ENCODE assay signal across 8 cellular contexts in the genomic region with DNA sequence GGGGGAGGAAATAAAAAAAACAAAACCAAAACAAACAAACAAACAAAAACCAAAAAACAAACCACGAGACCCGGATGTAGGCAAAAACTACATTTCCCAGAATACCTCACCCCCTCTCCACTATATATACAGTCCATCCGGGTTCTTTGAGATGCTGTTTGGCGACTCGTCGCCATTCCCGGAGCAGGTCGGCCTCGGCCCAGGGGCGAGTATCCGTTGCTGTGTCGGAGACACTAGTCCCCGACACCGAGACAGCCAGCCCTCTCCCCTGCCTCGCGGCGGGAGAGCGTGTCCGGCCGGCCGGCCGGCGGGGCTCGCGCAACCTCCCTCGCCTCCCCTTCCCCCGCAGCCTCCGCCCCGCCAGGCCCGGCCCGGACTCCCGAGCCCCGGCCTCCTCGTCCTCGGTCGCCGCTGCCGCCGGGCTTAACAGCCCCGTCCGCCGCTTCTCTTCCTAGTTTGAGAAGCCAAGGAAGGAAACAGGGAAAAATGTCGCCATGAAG. TPM values are rescaled to one million over a fixed set of nuclear protein-coding genes. Genes with fewer than 3 reads are reported as not detected.
DNase-seq lines count a peak whose midpoint lies in the region; ATAC-seq and TF ChIP-seq lines count a peak whose summit lies in the region.

A gene (plus strand): TSS at position 154 of the 500 bp plus-strand sequence. CDS start 456 bp downstream, outside the sequence.

- H3K27me3 ChIP-seq in HCT116 (ENCODE audit: insufficient read depth, low read length) (no peaks in the 10 kb centered on the region), SK-N-SH (ENCODE audit: insufficient read depth) (no peaks in the 10 kb centered on the region), neutrophil (no peaks in the 10 kb centered on the region)

- intact Hi-C loops in HCT116 (cut with micrococcal nuclease): loop anchor here (10.0 kb wide), 1 partner anchor 209 kb away; a partner anchor contains a TSS

- H3K4me1 ChIP-seq in ES-I3 (ENCODE audit: insufficient read depth, low read length) (peaks cover 30% of the 10 kb centered on the region), HCT116 (ENCODE audit: control insufficient read depth in 1 of 2, insufficient read depth in 2 of 2, low read length in 2 of 2) (peaks cover 26 to 55% of the 10 kb centered on the region in 2 experiments), SK-N-SH (ENCODE audit: control insufficient read depth in 1 of 2, insufficient read depth in 2 of 2, low read depth in 1 of 2, low read length in 1 of 2) (peaks cover 25 to 36% of the 10 kb centered on the region in 2 experiments), neutrophil (ENCODE audit: control insufficient read depth in 1 of 2, insufficient read depth in 1 of 2, low read depth in 1 of 2, low read length in 1 of 2) (peaks cover 59 to 61% of the 10 kb centered on the region in 2 experiments)

- no peaks in the 10 kb centered on the region for H3K9me3 Mint-ChIP-seq in activated naive CD4-positive, alpha-beta T cell treated with anti-CD3 and anti-CD28 coated beads, Interleukin-2, amount 50 U/mL, for 24 hours

- POLR2A ChIA-PET in HCT116 (lab: Charles Lee): interaction anchor here (1.2 kb wide), 1 partner anchor 38 kb away, joined by 6 read pairs; a partner anchor contains a TSS
- POLR2A ChIA-PET in SK-N-SH (lab: Yijun Ruan, JAX): no interaction called here

- H3K27me3 Mint-ChIP-seq in activated naive CD4-positive, alpha-beta T cell treated with anti-CD3 and anti-CD28 coated beads, Interleukin-2, amount 50 U/mL, for 24 hours: no peaks in the 10 kb centered on the region

- TF ChIP-seq EP300 in SK-N-SH (IDR thresholded peaks at IDR 0.05; ENCODE audit: borderline replicate concordance in 1 of 2, low read depth in 1 of 2, low read length in 1 of 2): no peak

- RAD21 ChIA-PET in HCT116 (lab: Charles Lee; ENCODE audit: low non-redundant PET in 1 of 2, low total read pairs in 2 of 2, uncharacterized antibody in 2 of 2, unreplicated experiment in 2 of 2): no interaction called here

- under 1% methylated on average over 20 of the region's 43 CpGs for WGBS in SK-N-SH (ENCODE audit: low lambda C conversion rate)

- peak; percentile 87 for DNase-seq in HCT116 (ENCODE audit: low read depth, low spot score)
- peak; percentile 93 for DNase-seq in NB4 (ENCODE audit: low read depth)
- DNase-seq in SK-N-SH: peak; percentile 95
- DNase-seq in globus pallidus (ENCODE audit: low spot score): peak; percentile 82
- peak; percentile 94 for DNase-seq in superior temporal gyrus (ENCODE audit: extremely low spot score)

- peaks cover 48% of the 10 kb centered on the region for H3K4me1 Mint-ChIP-seq in activated naive CD4-positive, alpha-beta T cell treated with anti-CD3 and anti-CD28 coated beads, Interleukin-2, amount 50 U/mL, for 24 hours

- peaks cover 14% of the 10 kb centered on the region for H3F3A ChIP-seq in SK-N-SH (replicated peaks; ENCODE audit: insufficient read depth)

- CTCF ChIA-PET in HCT116 (lab: Charles Lee): no interaction called here
- CTCF ChIA-PET in SK-N-SH (lab: Yijun Ruan, JAX): interaction anchor here (1.4 to 1.8 kb wide), 3 partner anchors 9 to 64 kb away, joined by 4 to 5 read pairs (median 4); a partner anchor contains a TSS

- no TSS peak for BruUV-seq in HCT116 (replicated peaks; lab: Mats Ljungman, UMichigan)

- H3K79me2 ChIP-seq in HCT116 (ENCODE audit: insufficient read depth, low read length): peaks cover 51% of the 10 kb centered on the region
- H3K79me2 ChIP-seq in SK-N-SH (ENCODE audit: insufficient read depth): peaks cover 51% of the 10 kb centered on the region

- H3K4me3 ChIP-seq in HCT116 (replicated peaks in 1 of 2; ENCODE audit: low read depth in 1 of 2, low read length in 2 of 2) (peak within 1 kb of the TSS; percentile 81 to 95), NB4 (ENCODE audit: low read depth, low read length) (peak within 1 kb of the TSS; percentile 88), SK-N-SH (ENCODE audit: low read depth in 2 of 2, low read length in 1 of 2) (peak within 1 kb of the TSS; percentile 82 to 99), neutrophil (ENCODE audit: low read depth in 1 of 2, low read length in 1 of 2) (peak within 1 kb of the TSS; percentile 79 to 98)

- TF ChIP-seq CTCF in HCT116 (IDR thresholded peaks at IDR 0.05 in 2 of 3, conservative IDR thresholded peaks at IDR 0.05 in 1 of 3; ENCODE audit: borderline replicate concordance in 1 of 3, insufficient read depth in 1 of 3, low read depth in 2 of 3, low read length in 2 of 3): no peak
- TF ChIP-seq CTCF in NB4 (IDR thresholded peaks at IDR 0.05; ENCODE audit: low read depth, low read length): no peak
- no peak for TF ChIP-seq CTCF in SK-N-SH (IDR thresholded peaks at IDR 0.05)
- no peak for TF ChIP-seq CTCF in neutrophil (IDR thresholded peaks at IDR 0.05)

- H3K9ac ChIP-seq in ES-I3 (ENCODE audit: low read depth, low read length) (peak within 1 kb of the TSS; percentile 87), HCT116 (ENCODE audit: low read length) (peak within 1 kb of the TSS; percentile 95), SK-N-SH (peak within 1 kb of the TSS; percentile 91)

- H3K9me2 ChIP-seq in HCT116 (ENCODE audit: insufficient read depth) (no peaks in the 10 kb centered on the region), SK-N-SH (no peaks in the 10 kb centered on the region)

- no peak for TF ChIP-seq RAD21 in HCT116 (IDR thresholded peaks at IDR 0.05; ENCODE audit: low read depth)
- no peak for TF ChIP-seq RAD21 in SK-N-SH (IDR thresholded peaks at IDR 0.05; ENCODE audit: low read length)

- H3K4me3 Mint-ChIP-seq in activated naive CD4-positive, alpha-beta T cell treated with anti-CD3 and anti-CD28 coated beads, Interleukin-2, amount 50 U/mL, for 24 hours: peak within 1 kb of the TSS; percentile 94

- H3K36me3 ChIP-seq in ES-I3 (ENCODE audit: insufficient read depth, low read length) (no peaks in the 10 kb centered on the region; the same call in 1 of the 2 replicates), HCT116 (ENCODE audit: control insufficient read depth in 1 of 2, insufficient read depth in 2 of 2, low read length in 2 of 2) (peaks cover 4 to 13% of the 10 kb centered on the region in 2 experiments; a peak in 2 of 4 replicates), SK-N-SH (replicated peaks in 1 of 2; ENCODE audit: control insufficient read depth in 1 of 2, insufficient read depth in 2 of 2, low read length in 1 of 2) (peaks cover 0 to 8% of the 10 kb centered on the region in 2 experiments), neutrophil (peaks cover 4% of the 10 kb centered on the region)

- ATAC-seq in HCT116: peak; percentile 75

- TF ChIP-seq POLR2A in HCT116 (IDR thresholded peaks at IDR 0.05; ENCODE audit: borderline replicate concordance, extremely low read depth, insufficient read depth, insufficient read length) (peak; percentile 94), NB4 (IDR thresholded peaks at IDR 0.05; ENCODE audit: extremely low read depth, insufficient read length) (peak; percentile 96)

- peak within 1 kb of the TSS; percentile 91 for H3K27ac Mint-ChIP-seq in activated naive CD4-positive, alpha-beta T cell treated with anti-CD3 and anti-CD28 coated beads, Interleukin-2, amount 50 U/mL, for 24 hours

- peak within 1 kb of the TSS; percentile 97 for H3K4me2 ChIP-seq in HCT116 (ENCODE audit: low read length)
- peak within 1 kb of the TSS; percentile 92 for H3K4me2 ChIP-seq in SK-N-SH

- peak within 1 kb of the TSS; percentile 80 for H3K27ac ChIP-seq in HCT116 (ENCODE audit: low read depth, low read length)
- H3K27ac ChIP-seq in SK-N-SH (ENCODE audit: low read depth in 2 of 2, low read length in 1 of 2): peak within 1 kb of the TSS; percentile 78
- peak within 1 kb of the TSS; percentile 92 for H3K27ac ChIP-seq in neutrophil

- H3K9me3 ChIP-seq in ES-I3 (ENCODE audit: control insufficient read depth, insufficient read depth, low read length): no peaks in the 10 kb centered on the region
- H3K9me3 ChIP-seq in HCT116 (ENCODE audit: control insufficient read depth in 1 of 2, insufficient read depth in 1 of 2, low read depth in 1 of 2, low read length in 2 of 2): no peaks in the 10 kb centered on the region
- H3K9me3 ChIP-seq in SK-N-SH: no peaks in the 10 kb centered on the region
- H3K9me3 ChIP-seq in neutrophil: no peaks in the 10 kb centered on the region

- H2AFZ ChIP-seq in HCT116 (ENCODE audit: low read depth, low read length, poor library complexity, severe bottlenecking) (peak within 1 kb of the TSS; percentile 8), SK-N-SH (ENCODE audit: low read depth) (peak within 1 kb of the TSS; percentile 68)

- H4K20me1 ChIP-seq in HCT116 (ENCODE audit: insufficient read depth): peaks cover 12% of the 10 kb centered on the region; the same call in 1 of the 2 replicates
- peaks cover 45% of the 10 kb centered on the region for H4K20me1 ChIP-seq in SK-N-SH (ENCODE audit: insufficient read depth)

- H3K36me3 Mint-ChIP-seq in activated naive CD4-positive, alpha-beta T cell treated with anti-CD3 and anti-CD28 coated beads, Interleukin-2, amount 50 U/mL, for 24 hours: peaks cover 7% of the 10 kb centered on the region

TF ChIP-seq in HCT116, 20 proteins besides CTCF, POLR2A, EP300 and RAD21 (continues in another document):
- TF ChIP-seq SRF (IDR thresholded peaks at IDR 0.05; ENCODE audit: low read depth) (no peak), ELF1 (IDR thresholded peaks at IDR 0.05; ENCODE audit: borderline replicate concordance, low read depth) (peak; percentile 70; the same call in 1 of the 2 replicates), JUND (IDR thresholded peaks at IDR 0.05) (no peak), POLR2AphosphoS5 (IDR thresholded peaks at IDR 0.05; ENCODE audit: low read depth, low read length) (peak; percentile 98)
- TF ChIP-seq, protein P1, sequence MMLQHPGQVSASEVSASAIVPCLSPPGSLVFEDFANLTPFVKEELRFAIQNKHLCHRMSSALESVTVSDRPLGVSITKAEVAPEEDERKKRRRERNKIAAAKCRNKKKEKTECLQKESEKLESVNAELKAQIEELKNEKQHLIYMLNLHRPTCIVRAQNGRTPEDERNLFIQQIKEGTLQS (IDR thresholded peaks at IDR 0.05): no peak

TF ChIP-seq in SK-N-SH, 30 proteins besides CTCF, POLR2A, EP300 and RAD21 (continues in another document):
- TF ChIP-seq CHD2 (IDR thresholded peaks at IDR 0.05; ENCODE audit: low read length, partially characterized antibody) (no peak), TAF1 (IDR thresholded peaks at IDR 0.05; ENCODE audit: borderline replicate concordance, low read depth, low read length) (peak; percentile 71; the same call in 1 of the 2 replicates)

RNA-seq across cellular contexts. Expression of the gene that starts here (rescaled TPM):
- 141 TPM for total RNA-seq in HCT116 (2021; ENCODE audit: unreplicated experiment)
- polyA plus RNA-seq in HCT116 (2012): 117 and 133 TPM in 2 replicates
- polyA plus RNA-seq in SK-N-SH (2012; rRNA removed): 118 and 122 TPM in 2 replicates
- 121 and 154 TPM in 2 replicates for polyA plus RNA-seq in SK-N-SH (2012; cell fraction: cytosol; rRNA removed)
- polyA plus RNA-seq in SK-N-SH (2012; cell fraction: nucleus; rRNA removed): 198 and 234 TPM in 2 replicates

Comparison
In these comparisons a context has a peak if more than half of its experiments do, and no peak if none do; other contexts are left out.
1. Peak in every context shown above with its lines: DNase-seq, ATAC-seq, H3K4me3 ChIP-seq and H3K27ac ChIP-seq.